In the genomic region with DNA sequence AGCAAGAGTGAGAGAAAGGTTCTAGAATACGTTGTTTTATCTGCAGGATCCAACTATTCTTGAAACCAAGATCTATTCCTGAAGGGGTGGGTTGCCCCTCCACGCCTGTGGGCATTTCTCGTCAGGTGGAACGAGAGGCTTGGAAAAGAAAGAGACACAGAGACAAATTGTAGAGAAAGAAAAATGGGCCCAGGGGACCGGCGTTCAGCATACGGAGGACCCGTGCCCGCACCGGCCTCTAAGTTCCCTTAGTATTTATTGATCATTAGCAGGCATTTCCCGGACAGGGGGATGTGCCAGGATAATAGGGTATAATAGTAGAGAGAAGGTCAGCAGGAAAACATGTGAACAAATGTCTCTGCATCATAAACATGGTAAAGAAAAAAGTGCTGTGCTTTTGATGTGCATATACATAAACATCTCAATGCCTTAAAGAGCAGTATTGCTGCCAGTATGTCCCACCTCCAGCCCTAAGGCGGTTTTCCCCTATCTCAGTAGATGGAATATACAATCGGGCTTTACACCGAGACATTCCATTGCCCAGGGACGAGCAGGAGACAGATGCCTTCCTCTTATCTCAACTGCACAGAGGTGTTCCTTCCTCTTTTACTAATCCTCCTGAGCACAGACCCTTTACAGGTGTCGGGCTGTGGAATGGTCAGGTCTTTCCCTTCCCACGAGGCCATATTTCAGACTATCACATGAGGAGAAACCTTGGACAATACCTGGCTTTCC, we compare ENCODE assay signal across 1 cellular context.
TF ChIP-seq lines count a peak whose summit lies in the region.
"Not testable (repeated sequence)": the region's sequence is repeated elsewhere in the genome, so short reads cannot be mapped to it uniquely, and the experiment has no call there.

No MANE protein-coding gene starts in this region.

TF ChIP-seq in K562, 482 proteins besides CTCF, POLR2A, EP300 and RAD21:
- TF ChIP-seq, protein P1, sequence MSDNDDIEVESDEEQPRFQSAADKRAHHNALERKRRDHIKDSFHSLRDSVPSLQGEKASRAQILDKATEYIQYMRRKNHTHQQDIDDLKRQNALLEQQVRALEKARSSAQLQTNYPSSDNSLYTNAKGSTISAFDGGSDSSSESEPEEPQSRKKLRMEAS (CRISPR knock-in tag; IDR thresholded peaks at IDR 0.05): peak; percentile 33; the same call in 1 of the 2 replicates
- TF ChIP-seq CBFA2T3 (IDR thresholded peaks at IDR 0.05) (peak; percentile 90), KDM1A (IDR thresholded peaks at IDR 0.05) (peak; percentile 40 to 69; a peak in 2 of 4 replicates), DPF2 (IDR thresholded peaks at IDR 0.05) (peak; percentile 67), NFIC (IDR thresholded peaks at IDR 0.05) (peak; percentile 45; the same call in 1 of the 2 replicates), ZFX (CRISPR knock-in tag; IDR thresholded peaks at IDR 0.05) (peak; percentile 20; the same call in 1 of the 2 replicates), RCOR1 (IDR thresholded peaks at IDR 0.05; ENCODE audit: borderline replicate concordance in 1 of 2, low read depth in 2 of 2, low read length in 2 of 2) (0 out of 4 replicates have a peak, but pooled peaks of 1 of the 2 experiments have one; percentile 16), SMARCE1 (IDR thresholded peaks at IDR 0.05) (peak; percentile 75; the same call in 1 of the 2 replicates), GATA2 (CRISPR knock-in tag; IDR thresholded peaks at IDR 0.05) (peak; percentile 53; the same call in 1 of the 2 replicates), SMAD4 (CRISPR knock-in tag; conservative IDR thresholded peaks at IDR 0.05) (peak; percentile 75), TEAD4 (IDR thresholded peaks at IDR 0.05; ENCODE audit: low read length) (peak; percentile 80), TRIM24 (IDR thresholded peaks at IDR 0.05) (peak; percentile 41 to 59; a peak in 2 of 4 replicates), NONO (IDR thresholded peaks at IDR 0.05; ENCODE audit: low read depth in 2 of 2, low read length in 1 of 2) (peak in 1 of 2 experiments; percentile 30; a peak in 1 of 4 replicates), POLR2AphosphoS5 (IDR thresholded peaks at IDR 0.05; ENCODE audit: control insufficient read depth, insufficient read depth, low read depth, low read length) (peak; percentile 42; the same call in 1 of the 2 replicates), KLF16 (IDR thresholded peaks at IDR 0.05) (peak; percentile 52; the same call in 1 of the 2 replicates), MTA2 (IDR thresholded peaks at IDR 0.05; ENCODE audit: low read depth) (peak; percentile 65), ZEB2 (IDR thresholded peaks at IDR 0.05) (peak; percentile 97), CXXC5 (CRISPR knock-in tag; IDR thresholded peaks at IDR 0.05) (peak; percentile 56), PML (IDR thresholded peaks at IDR 0.05; ENCODE audit: low read length) (0 out of 2 replicates have a peak, but pooled peaks have one; percentile 45), ARID1B (IDR thresholded peaks at IDR 0.05) (peak; percentile 88), CTBP1 (IDR thresholded peaks at IDR 0.05; ENCODE audit: borderline replicate concordance) (peak; percentile 95), CBFA2T2 (conservative IDR thresholded peaks at IDR 0.05) (peak; percentile 88), NCOR1 (IDR thresholded peaks at IDR 0.05) (peak; percentile 60), TCF3 (CRISPR knock-in tag; IDR thresholded peaks at IDR 0.05) (peak; percentile 87), SOX6 (IDR thresholded peaks at IDR 0.05) (peak; percentile 76; the same call in 1 of the 2 replicates), HDAC1 (IDR thresholded peaks at IDR 0.05) (0 out of 4 replicates have a peak, but pooled peaks of 1 of the 2 experiments have one; percentile 21), SMARCA4 (IDR thresholded peaks at IDR 0.05) (peak; percentile 70), TAL1 (IDR thresholded peaks at IDR 0.05) (peak; percentile 86)
- not testable (repeated sequence) for TF ChIP-seq TEAD4 (CRISPR knock-in tag; IDR thresholded peaks at IDR 0.05; ENCODE audit: borderline replicate concordance)
